18 cellular contexts compared by ENCODE assay signal in the genomic region with DNA sequence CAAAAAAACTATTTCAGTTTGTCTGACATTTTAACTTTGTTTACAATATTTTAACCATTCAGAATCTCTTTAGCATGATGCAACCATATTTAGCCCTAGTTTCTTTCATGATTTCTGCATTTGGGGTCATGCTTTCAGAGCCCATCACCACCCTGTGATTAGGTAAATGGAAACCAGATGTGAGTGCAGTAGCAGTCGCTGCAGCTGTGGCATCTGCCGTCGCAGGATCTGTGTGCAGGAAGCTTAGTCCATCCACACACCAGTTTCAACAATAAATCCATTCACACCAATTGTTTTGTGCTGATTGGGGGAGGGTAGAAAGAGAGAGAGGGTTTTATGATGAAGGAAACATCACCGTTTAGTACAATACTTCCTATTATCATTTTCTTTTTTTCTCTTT.
DNase-seq lines count a peak whose midpoint lies in the region; FAIRE-seq and TF ChIP-seq lines count a peak whose summit lies in the region.
"Had no signal": no experiment of that assay in that cellular context is flagged by ENCODE, and none has a peak within 500 bp of the region (broad histone marks: within the 10 kb centered on the region; RNA-seq: fewer than 3 reads in every experiment).

No MANE protein-coding gene starts in this region.

- CTCF ChIA-PET in endothelial cell of umbilical vein (lab: Charles Lee): no interaction called here

- POLR2A ChIA-PET in endothelial cell of umbilical vein (lab: Charles Lee): interaction anchor here (0.7 kb wide), 1 partner anchor 17 kb away, joined by 4 read pairs; no protein-coding TSS in a partner anchor

- no peak overlapping the region for H3K4me2 ChIP-seq in endothelial cell of umbilical vein (ENCODE audit: insufficient read depth, low read length)

- no peaks in the 10 kb centered on the region for H4K20me1 ChIP-seq in endothelial cell of umbilical vein (replicated peaks; ENCODE audit: control insufficient read depth, extremely low read depth, insufficient read depth, low read length)

- BruUV-seq in endothelial cell of umbilical vein (replicated peaks; lab: Mats Ljungman, UMichigan): no TSS peak

- no peak overlapping the region for H3K27ac ChIP-seq in endothelial cell of umbilical vein (ENCODE audit: insufficient read depth, low read depth, low read length)
- H3K27ac ChIP-seq in layer of hippocampus (ENCODE audit: low read depth, low read length): peak overlapping the region; percentile 77
- H3K27ac ChIP-seq in temporal lobe (ENCODE audit: low read depth, low read length): peak overlapping the region; percentile 70
- no peak overlapping the region for H3K27ac ChIP-seq in colonic mucosa
- H3K27ac ChIP-seq: left lung had no signal

- dilution Hi-C loops in endothelial cell of umbilical vein (cut with MboI; ENCODE audit: extremely low pct_ligation_motif_present, low sequenced_read_pairs): no loop called here

- H3K4me3 ChIP-seq in endothelial cell of umbilical vein (replicated peaks in 1 of 3; ENCODE audit: insufficient read depth in 1 of 3, low read depth in 1 of 3, low read length in 3 of 3) (no peak overlapping the region), colonic mucosa (no peak overlapping the region)
- H3K4me3 ChIP-seq: HAP-1, left lung had no signal

- DNase-seq in SK-N-DZ (ENCODE audit: low spot score) (peak; percentile 71), endothelial cell of umbilical vein (ENCODE audit: low read depth, low spot score) (peak; percentile 10), GM12891 (ENCODE audit: insufficient read length, low spot score) (no peak), colonic mucosa (no peak), NCI-H748 treated with DMSO at 0.1 percent for 48 hours (lab: John Stamatoyannopoulos, UW) (no peak)
- DNase-seq in activated effector memory CD4-positive, alpha-beta T cell treated with Interleukin-2 at 50 U/mL for 16 hours: no peak
- DNase-seq: activated naive CD8-positive, alpha-beta T cell treated with anti-CD3 and anti-CD28 coated beads for 36 hours; NCI-H1048; NCI-H2081; NCI-H446 treated with DMSO at 0.1 percent for 48 hours; RPMI8226; stimulated activated CD4-positive, alpha-beta T cell treated with anti-CD3 and anti-CD28 coated beads, Interleukin-4, amount 100 ng/mL, for 1 hour; stimulated activated naive CD8-positive, alpha-beta T cell treated with anti-CD3 and anti-CD28 coated beads, Interleukin-15, amount 100 ng/mL, for 72 hours; SW 1271 had no signal

- intact Hi-C loops in endothelial cell of umbilical vein (cut with micrococcal nuclease): no loop called here
- intact Hi-C loops in colonic mucosa (cut with DNase I): no loop called here

- TF ChIP-seq CTCF in endothelial cell of umbilical vein (IDR thresholded peaks at IDR 0.05; ENCODE audit: extremely low read depth in 1 of 2, insufficient read depth in 1 of 2, low read depth in 1 of 2, low read length in 2 of 2): no peak
- no peak for TF ChIP-seq CTCF in colonic mucosa (IDR thresholded peaks at IDR 0.05)

- no peak overlapping the region for H2AFZ ChIP-seq in endothelial cell of umbilical vein (ENCODE audit: low read depth, low read length)

- H3K4me1 ChIP-seq in endothelial cell of umbilical vein (ENCODE audit: control insufficient read depth, extremely low read depth, insufficient read depth, low read length): no peaks in the 10 kb centered on the region
- H3K4me1 ChIP-seq in colonic mucosa: no peaks in the 10 kb centered on the region
- H3K4me1 ChIP-seq: HAP-1, left lung had no signal

- no peaks in the 10 kb centered on the region for H3K36me3 ChIP-seq in endothelial cell of umbilical vein (ENCODE audit: control insufficient read depth in 2 of 2, extremely low read depth in 1 of 2, insufficient read depth in 2 of 2, low read length in 2 of 2)
- H3K36me3 ChIP-seq in colonic mucosa: no peaks in the 10 kb centered on the region
- H3K36me3 ChIP-seq: HAP-1, left lung had no signal

- H3K9me1 ChIP-seq in endothelial cell of umbilical vein (replicated peaks; ENCODE audit: control insufficient read depth, extremely low read depth, insufficient read depth, low read length): no peaks in the 10 kb centered on the region

- H3K9ac ChIP-seq in endothelial cell of umbilical vein (replicated peaks; ENCODE audit: extremely low read depth, insufficient read depth, low read length) (no peak overlapping the region), colonic mucosa (ENCODE audit: low read depth in 2 of 2, low read length in 2 of 2) (no peak overlapping the region)

- peaks cover 0 to 1% of the 10 kb centered on the region in 2 experiments for H3K27me3 ChIP-seq in endothelial cell of umbilical vein (ENCODE audit: control insufficient read depth in 2 of 2, insufficient read depth in 2 of 2, low read length in 2 of 2)
- no peaks in the 10 kb centered on the region for H3K27me3 ChIP-seq in layer of hippocampus (ENCODE audit: control insufficient read depth, insufficient read depth, low read length)
- no peaks in the 10 kb centered on the region for H3K27me3 ChIP-seq in colonic mucosa
- H3K27me3 ChIP-seq: left lung had no signal

- FAIRE-seq in endothelial cell of umbilical vein (lab: Jason Lieb, UNC) (no peak), GM12891 (lab: Jason Lieb, UNC) (no peak)

- no peaks in the 10 kb centered on the region for H3K79me2 ChIP-seq in endothelial cell of umbilical vein (ENCODE audit: control insufficient read depth, insufficient read depth, low read length)

- TF ChIP-seq POLR2A in endothelial cell of umbilical vein (IDR thresholded peaks at IDR 0.05; ENCODE audit: low read depth, low read length) (no peak), GM12891 (IDR thresholded peaks at IDR 0.05; ENCODE audit: low read depth, low read length) (no peak)

- no peaks in the 10 kb centered on the region for H3K9me3 ChIP-seq in endothelial cell of umbilical vein (replicated peaks; ENCODE audit: control insufficient read depth, insufficient read depth, low read length)
- H3K9me3 ChIP-seq in colonic mucosa: no peaks in the 10 kb centered on the region
- H3K9me3 ChIP-seq: HAP-1 had no signal

TF ChIP-seq in endothelial cell of umbilical vein, 7 proteins besides CTCF, POLR2A, EP300 and RAD21:
- TF ChIP-seq MYC (IDR thresholded peaks at IDR 0.05; ENCODE audit: low read depth, low read length) (no peak), JUN (IDR thresholded peaks at IDR 0.05; ENCODE audit: borderline replicate concordance, insufficient read depth, insufficient read length, low read depth) (no peak), POLR2AphosphoS5 (IDR thresholded peaks at IDR 0.05; ENCODE audit: insufficient read depth, low read depth, low read length) (no peak)

TF ChIP-seq in GM12891, 5 proteins besides CTCF, POLR2A, EP300 and RAD21:
- TF ChIP-seq PAX5 (IDR thresholded peaks at IDR 0.05; ENCODE audit: insufficient read depth, low read length, severe bottlenecking) (no peak), POLR2AphosphoS5 (IDR thresholded peaks at IDR 0.05; ENCODE audit: low read depth, low read length) (no peak), TAF1 (IDR thresholded peaks at IDR 0.05; ENCODE audit: low read depth, low read length) (no peak), POU2F2 (IDR thresholded peaks at IDR 0.05; ENCODE audit: low read depth, low read length) (no peak), SPI1 (IDR thresholded peaks at IDR 0.05; ENCODE audit: low read depth, low read length) (no peak)

Comparison
In these comparisons a context has a peak if more than half of its experiments do, and no peak if none do; other contexts are left out.
1. DNase-seq: peak in SK-N-DZ (single experiment) and endothelial cell of umbilical vein (single experiment); none in GM12891 (single experiment), colonic mucosa (single experiment), NCI-H748 treated with DMSO at 0.1 percent for 48 hours (single experiment) and activated effector memory CD4-positive, alpha-beta T cell treated with Interleukin-2 at 50 U/mL for 16 hours (single experiment).
2. H3K27ac ChIP-seq: peak in layer of hippocampus (single experiment) and temporal lobe (single experiment); none in endothelial cell of umbilical vein (single experiment) and colonic mucosa (single experiment).